Comparison of ENCODE assay signal across 16 cellular contexts in genomic region chr1:68751723-68752122, GRCh38.
"Had no signal": no experiment of that assay in that cellular context is flagged by ENCODE, and none has a peak within 500 bp of the region (broad histone marks: within the 10 kb centered on the region; RNA-seq: fewer than 3 reads in every experiment).

No MANE protein-coding gene starts in this region.

- ATAC-seq: activated CD4-positive, alpha-beta T cell treated with anti-CD3 and anti-CD28 coated beads for 36 hours; effector memory CD8-positive, alpha-beta T cell; left colon; natural killer cell treated with Interleukin-12 subunit alpha and Interleukin-12 subunit beta and Interleukin-15 and Interleukin-18, amount 100 ng/mL, for 72 hours had no signal

- H3K36me3 ChIP-seq: sigmoid colon, suprapubic skin had no signal

- H3K27me3 ChIP-seq: sigmoid colon, suprapubic skin had no signal

- DNase-seq: activated CD4-positive, alpha-beta memory T cell treated with anti-CD3 and anti-CD28 coated beads, Interleukin-2, amount 10 ng/mL, durations not matched to agents 7 days and 5 days; activated CD4-positive, alpha-beta T cell treated with anti-CD3 and anti-CD28 coated beads for 36 hours; activated CD8-positive, alpha-beta memory T cell treated with anti-CD3 and anti-CD28 coated beads, Interleukin-2, amount 50 U/mL, for 48 hours; activated naive CD4-positive, alpha-beta T cell; central memory CD4-positive, alpha-beta T cell; effector memory CD8-positive, alpha-beta T cell; hypothalamus; left colon; sigmoid colon; stimulated activated CD4-positive, alpha-beta T cell treated with anti-CD3 and anti-CD28 coated beads, Interleukin-12 subunit alpha, Interleukin-12 subunit beta, amount 100 ng/mL, for 4 hours; stimulated activated naive CD4-positive, alpha-beta T cell treated with Interleukin-2 at 50 U/mL for 16 hours; T-helper 9 cell had no signal

- H3K27me3 Mint-ChIP-seq: activated CD4-positive, alpha-beta memory T cell treated with anti-CD3 and anti-CD28 coated beads, Interleukin-2, amount 10 ng/mL, durations not matched to agents 7 days and 5 days; activated CD4-positive, alpha-beta T cell treated with anti-CD3 and anti-CD28 coated beads for 36 hours; effector memory CD8-positive, alpha-beta T cell; natural killer cell treated with Interleukin-12 subunit alpha and Interleukin-12 subunit beta and Interleukin-15 and Interleukin-18, amount 100 ng/mL, for 72 hours had no signal

- FAIRE-seq: astrocyte had no signal

- H3K4me1 Mint-ChIP-seq: activated CD4-positive, alpha-beta memory T cell treated with anti-CD3 and anti-CD28 coated beads, Interleukin-2, amount 10 ng/mL, durations not matched to agents 7 days and 5 days; activated CD4-positive, alpha-beta T cell treated with anti-CD3 and anti-CD28 coated beads for 36 hours had no signal

- H3K4me1 ChIP-seq: suprapubic skin had no signal

- H3K36me3 Mint-ChIP-seq: natural killer cell treated with Interleukin-12 subunit alpha and Interleukin-12 subunit beta and Interleukin-15 and Interleukin-18, amount 100 ng/mL, for 72 hours had no signal

- H3K27ac Mint-ChIP-seq: activated CD4-positive, alpha-beta memory T cell treated with anti-CD3 and anti-CD28 coated beads, Interleukin-2, amount 10 ng/mL, durations not matched to agents 7 days and 5 days; activated CD4-positive, alpha-beta T cell treated with anti-CD3 and anti-CD28 coated beads for 36 hours; activated T-helper 1 cell treated with anti-CD3 and anti-CD28 coated beads, Interleukin-12 subunit alpha, Interleukin-12 subunit beta, Interleukin-2, Interleukin-4 antibody, amounts not matched to agents 30 ng/mL and 10 ng/mL and 1 ng/mL, durations not matched to agents 14 hours and 24 hours and 36 hours; effector memory CD8-positive, alpha-beta T cell; natural killer cell treated with Interleukin-12 subunit alpha and Interleukin-12 subunit beta and Interleukin-15 and Interleukin-18, amount 100 ng/mL, for 72 hours had no signal

- H3K9me3 Mint-ChIP-seq: effector memory CD8-positive, alpha-beta T cell had no signal

- H3K4me3 Mint-ChIP-seq: activated CD4-positive, alpha-beta memory T cell treated with anti-CD3 and anti-CD28 coated beads, Interleukin-2, amount 10 ng/mL, durations not matched to agents 7 days and 5 days; activated CD4-positive, alpha-beta T cell treated with anti-CD3 and anti-CD28 coated beads for 36 hours; activated T-helper 1 cell treated with anti-CD3 and anti-CD28 coated beads, Interleukin-12 subunit alpha, Interleukin-12 subunit beta, Interleukin-2, Interleukin-4 antibody, amounts not matched to agents 30 ng/mL and 10 ng/mL and 1 ng/mL, durations not matched to agents 14 hours and 24 hours and 36 hours; effector memory CD8-positive, alpha-beta T cell; natural killer cell treated with Interleukin-12 subunit alpha and Interleukin-12 subunit beta and Interleukin-15 and Interleukin-18, amount 100 ng/mL, for 72 hours had no signal

- H3K27ac ChIP-seq: sigmoid colon, suprapubic skin had no signal

- H3K9me3 ChIP-seq: sigmoid colon, suprapubic skin had no signal

- H3K4me3 ChIP-seq: sigmoid colon, suprapubic skin had no signal
